Comparison of ENCODE assay signal across 13 cellular contexts in genomic region chr10:24618401-24618800, GRCh38.
DNase-seq lines count a peak whose midpoint lies in the region; ATAC-seq and TF ChIP-seq lines count a peak whose summit lies in the region.
"Had no signal": no experiment of that assay in that cellular context is flagged by ENCODE, and none has a peak within 500 bp of the region (broad histone marks: within the 10 kb centered on the region; RNA-seq: fewer than 3 reads in every experiment).

No MANE protein-coding gene starts in this region.

- H3K27me3 Mint-ChIP-seq in activated CD4-positive, alpha-beta T cell treated with anti-CD3 and anti-CD28 coated beads, Interleukin-2, amount 10 ng/mL, durations not matched to agents 24 days and 14 days = no peaks in the 10 kb centered on the region
- H3K27me3 Mint-ChIP-seq in endothelial cell (ENCODE audit: unreplicated experiment) = no peaks in the 10 kb centered on the region

- H4K20me1 ChIP-seq in PC-3 (ENCODE audit: low read length) = no peaks in the 10 kb centered on the region; the same call in 1 of the 2 replicates

- BruUV-seq in PC-3 (replicated peaks; lab: Mats Ljungman, UMichigan) = no TSS peak

- H3K9me3 ChIP-seq in PC-3 (ENCODE audit: low read length) (no peaks in the 10 kb centered on the region), psoas muscle (no peaks in the 10 kb centered on the region)
- H3K9me3 ChIP-seq: esophagus squamous epithelium, SK-N-SH, tibial nerve had no signal

- H3K4me3 ChIP-seq in PC-3 (ENCODE audit: low read length) = no peak overlapping the region
- H3K4me3 ChIP-seq in psoas muscle = no peak overlapping the region
- H3K4me3 ChIP-seq: esophagus squamous epithelium, tibial nerve had no signal

- POLR2A ChIA-PET in PC-3 (lab: Charles Lee; ENCODE audit: unreplicated experiment) = no interaction called here

- no peak overlapping the region for H3K9ac ChIP-seq in PC-3 (ENCODE audit: low read length)
- H3K9ac ChIP-seq: SK-N-SH had no signal

- no peak overlapping the region for H2AFZ ChIP-seq in PC-3 (ENCODE audit: low read length)

- no peaks in the 10 kb centered on the region for H3K36me3 ChIP-seq in PC-3 (ENCODE audit: low read depth, low read length)
- H3K36me3 ChIP-seq in psoas muscle (ENCODE audit: insufficient read depth in 1 of 2, low read depth in 1 of 2) = peaks cover 3 to 41% of the 10 kb centered on the region in 2 donors

- peaks cover 35% of the 10 kb centered on the region for H3K4me1 ChIP-seq in PC-3 (ENCODE audit: insufficient read depth, low read length)
- peaks cover 3% of the 10 kb centered on the region for H3K4me1 ChIP-seq in psoas muscle
- H3K4me1 ChIP-seq: esophagus squamous epithelium had no signal

- ATAC-seq in PC-3 = peak; percentile 59
- peak in 3 of 4 donors; percentile 22 to 32 (median 28) for ATAC-seq in psoas muscle
- ATAC-seq in GM18502 (IDR thresholded peaks at IDR 0.05; ENCODE audit: poor library complexity, unreplicated experiment) = no peak

- peak overlapping the region; percentile 26 for H3K4me3 Mint-ChIP-seq in activated CD4-positive, alpha-beta T cell treated with anti-CD3 and anti-CD28 coated beads, Interleukin-2, amount 10 ng/mL, durations not matched to agents 24 days and 14 days
- H3K4me3 Mint-ChIP-seq in endothelial cell (ENCODE audit: unreplicated experiment) = peak overlapping the region; percentile 6

- H3K36me3 Mint-ChIP-seq in activated CD4-positive, alpha-beta T cell treated with anti-CD3 and anti-CD28 coated beads, Interleukin-2, amount 10 ng/mL, durations not matched to agents 24 days and 14 days (ENCODE audit: low read depth) = peaks cover 17% of the 10 kb centered on the region
- H3K36me3 Mint-ChIP-seq in endothelial cell (ENCODE audit: low read depth, unreplicated experiment) = peaks cover 11% of the 10 kb centered on the region

- H3K27ac ChIP-seq in PC-3 (ENCODE audit: low read length) (peak overlapping the region; percentile 81), psoas muscle (peak overlapping the region; percentile 4)
- H3K27ac ChIP-seq: esophagus squamous epithelium, tibial nerve had no signal

- no peaks in the 10 kb centered on the region for H3K9me3 Mint-ChIP-seq in activated CD4-positive, alpha-beta T cell treated with anti-CD3 and anti-CD28 coated beads, Interleukin-2, amount 10 ng/mL, durations not matched to agents 24 days and 14 days
- H3K9me3 Mint-ChIP-seq in endothelial cell (ENCODE audit: unreplicated experiment) = no peaks in the 10 kb centered on the region

- 0 out of 2 replicates have a peak, but pooled peaks cover 4% of the 10 kb centered on the region for H3K79me2 ChIP-seq in PC-3 (ENCODE audit: low read length)

- H3K27me3 ChIP-seq in PC-3 (ENCODE audit: low read length) (no peaks in the 10 kb centered on the region), psoas muscle (ENCODE audit: insufficient read depth in 3 of 3, low read length in 2 of 3) (no peaks in the 10 kb centered on the region)
- H3K27me3 ChIP-seq: esophagus squamous epithelium, tibial nerve had no signal

- no peak for TF ChIP-seq CTCF in PC-3 (conservative IDR thresholded peaks at IDR 0.05; ENCODE audit: low read depth, low read length)
- no peak for TF ChIP-seq CTCF in endothelial cell (IDR thresholded peaks at IDR 0.05; ENCODE audit: unreplicated experiment)
- no peak for TF ChIP-seq CTCF in psoas muscle (IDR thresholded peaks at IDR 0.05)

- CTCF ChIA-PET in PC-3 (lab: Charles Lee) = interaction anchor here (1.0 kb wide), 1 partner anchor 105 kb away, joined by 5 read pairs; the partner anchor contains the start of gene ARHGAP21

- intact Hi-C loops in activated CD4-positive, alpha-beta T cell treated with anti-CD3 and anti-CD28 coated beads, Interleukin-2, amount 10 ng/mL, durations not matched to agents 24 days and 14 days (cut with micrococcal nuclease) = loop anchor here (5.0 kb wide), 1 partner anchor 464 kb away; no protein-coding TSS in a partner anchor
- intact Hi-C loops in PC-3 (cut with micrococcal nuclease) (no loop called here), psoas muscle (cut with DNase I) (loop anchor here (2.0 to 5.0 kb wide), 2 partner anchors 462 to 464 kb away; no protein-coding TSS in a partner anchor)

- peaks cover 6% of the 10 kb centered on the region for H3F3A ChIP-seq in PC-3 (ENCODE audit: low read length, unreplicated experiment)

- H3K27ac Mint-ChIP-seq in activated CD4-positive, alpha-beta T cell treated with anti-CD3 and anti-CD28 coated beads, Interleukin-2, amount 10 ng/mL, durations not matched to agents 24 days and 14 days = peak overlapping the region; percentile 72
- H3K27ac Mint-ChIP-seq in endothelial cell (ENCODE audit: unreplicated experiment) = no peak overlapping the region

- DNase-seq in activated CD4-positive, alpha-beta T cell treated with anti-CD3 and anti-CD28 coated beads, Interleukin-2, amount 10 ng/mL, durations not matched to agents 24 days and 14 days = no peak
- no peak for DNase-seq in activated CD4-positive, alpha-beta T cell treated with anti-CD3 and anti-CD28 coated beads for 48 hours
- DNase-seq in PC-3 (peak; percentile 83), endothelial cell (ENCODE audit: low spot score) (no peak), psoas muscle (no peak), GM19240 (ENCODE audit: insufficient read length, low spot score) (no peak), medulla oblongata (ENCODE audit: extremely low spot score) (no peak)
- DNase-seq: COR-L47, cortex of kidney, esophagus squamous epithelium had no signal

- peak overlapping the region; percentile 70 for H3K4me2 ChIP-seq in PC-3 (ENCODE audit: low read length)
- H3K4me2 ChIP-seq: SK-N-SH had no signal

- 84 to 93% (median 86%) methylated on average over 5 of the region's 5 CpGs for WGBS in psoas muscle, 3 donors

- no peaks in the 10 kb centered on the region for H3K9me2 ChIP-seq in PC-3 (replicated peaks; ENCODE audit: low read length)
- H3K9me2 ChIP-seq: SK-N-SH had no signal

- peaks cover 26% of the 10 kb centered on the region for H3K4me1 Mint-ChIP-seq in activated CD4-positive, alpha-beta T cell treated with anti-CD3 and anti-CD28 coated beads, Interleukin-2, amount 10 ng/mL, durations not matched to agents 24 days and 14 days
- H3K4me1 Mint-ChIP-seq in endothelial cell (ENCODE audit: unreplicated experiment) = no peaks in the 10 kb centered on the region
